Comparison of ENCODE assay signal across 8 cellular contexts in the genomic region with DNA sequence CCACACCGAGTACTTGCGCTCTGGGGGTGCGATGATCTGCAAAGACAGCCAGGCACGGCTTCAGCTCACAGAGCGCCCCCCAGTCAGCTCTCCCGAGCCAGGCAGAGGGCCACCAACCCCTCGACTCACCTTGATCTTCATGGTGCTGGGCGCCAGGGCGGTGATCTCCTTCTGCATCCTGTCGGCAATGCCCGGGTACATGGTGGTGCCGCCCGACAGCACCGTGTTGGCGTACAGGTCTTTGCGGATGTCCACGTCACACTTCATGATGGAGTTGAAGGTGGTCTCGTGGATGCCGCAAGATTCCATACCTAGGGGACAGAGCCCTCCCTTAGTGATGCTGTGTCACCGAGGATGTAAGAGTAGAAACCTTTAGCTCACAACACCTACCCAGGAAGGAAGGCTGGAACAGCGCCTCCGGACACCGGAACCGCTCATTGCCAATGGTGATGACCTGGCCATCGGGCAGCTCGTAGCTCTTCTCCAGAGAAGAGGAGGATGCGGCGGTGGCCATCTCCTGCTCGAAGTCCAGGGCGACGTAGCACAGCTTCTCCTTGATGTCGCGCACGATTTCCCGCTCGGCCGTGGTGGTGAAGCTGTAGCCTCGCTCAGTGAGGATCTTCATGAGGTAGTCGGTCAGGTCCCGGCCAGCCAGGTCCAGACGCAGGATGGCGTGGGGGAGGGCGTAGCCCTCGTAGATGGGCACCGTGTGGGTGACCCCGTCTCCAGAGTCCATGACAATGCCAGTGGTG. TPM values are rescaled to one million over a fixed set of nuclear protein-coding genes. Genes with fewer than 3 reads are reported as not detected.
DNase-seq lines count a peak whose midpoint lies in the region; ATAC-seq and TF ChIP-seq lines count a peak whose summit lies in the region.

No MANE protein-coding gene starts in this region.

- H3K4me1 ChIP-seq in trophoblast cell (ENCODE audit: control insufficient read depth in 1 of 2, insufficient read depth in 2 of 2, low read length in 2 of 2), result peaks cover 10 to 11% of the 10 kb centered on the region in 2 experiments

- no peak overlapping the region for H4K8ac ChIP-seq in trophoblast cell (ENCODE audit: low read depth, low read length)

- no peak overlapping the region for H2BK5ac ChIP-seq in trophoblast cell (ENCODE audit: low read depth, low read length, poor library complexity)

- no peaks in the 10 kb centered on the region for H3K27me3 ChIP-seq in trophoblast cell (ENCODE audit: insufficient read depth, low read length)

- H3K4ac ChIP-seq in trophoblast cell (ENCODE audit: low read depth, low read length), result peak overlapping the region; percentile 82

- H4K91ac ChIP-seq in trophoblast cell (ENCODE audit: low read depth, low read length), result no peak overlapping the region

- TF ChIP-seq CTCF in fibroblast of villous mesenchyme (IDR thresholded peaks at IDR 0.05; ENCODE audit: insufficient read depth, low read depth, low read length), result no peak

- peaks cover 30 to 38% of the 10 kb centered on the region in 2 experiments for H3K36me3 ChIP-seq in trophoblast cell (ENCODE audit: control insufficient read depth in 1 of 2, insufficient read depth in 2 of 2, low read length in 2 of 2)

- H3K79me2 ChIP-seq in trophoblast cell (ENCODE audit: control insufficient read depth, insufficient read depth, low read length, poor library complexity), result peaks cover 45% of the 10 kb centered on the region

- peaks cover 29% of the 10 kb centered on the region for H3K79me1 ChIP-seq in trophoblast cell (ENCODE audit: low read length)

- WGBS in trophoblast cell (ENCODE audit: extremely low coverage, insufficient coverage, insufficient read length), result no CpG with 5 or more reads among the region's 46 CpGs

- H2AK5ac ChIP-seq in trophoblast cell (ENCODE audit: low read length), result no peak overlapping the region

- no peak overlapping the region for H3K23ac ChIP-seq in trophoblast cell (ENCODE audit: low read length)

- H3K18ac ChIP-seq in trophoblast cell (ENCODE audit: low read length), result no peak overlapping the region

- H4K12ac ChIP-seq in trophoblast cell (ENCODE audit: low read depth, low read length), result no peak overlapping the region

- H3K27ac ChIP-seq in trophoblast cell (ENCODE audit: low read depth, low read length), result no peak overlapping the region

- H3K4me2 ChIP-seq in trophoblast cell (ENCODE audit: low read length), result peak overlapping the region; percentile 70

- H3K9me3 ChIP-seq in trophoblast cell (ENCODE audit: insufficient read depth, low read depth, low read length), result peaks cover 8% of the 10 kb centered on the region

- H3K14ac ChIP-seq in trophoblast cell (ENCODE audit: low read length), result no peak overlapping the region

- H2AFZ ChIP-seq in trophoblast cell (ENCODE audit: insufficient read depth, low read length, poor library complexity), result no peak overlapping the region

- intact Hi-C loops in sciatic nerve (cut with DNase I), result no loop called here

- peak; percentile 53 for DNase-seq in activated CD4-positive, CD25-positive, alpha-beta regulatory T cell treated with anti-CD3 and anti-CD28 coated beads, Interleukin-2, amount 50 U/mL, for 72 hours
- peak; percentile 34 for DNase-seq in activated CD8-positive, alpha-beta memory T cell treated with anti-CD3 and anti-CD28 coated beads, Interleukin-2, amount 50 U/mL, for 4 hours
- DNase-seq in fibroblast of villous mesenchyme (ENCODE audit: low read depth) (peak; percentile 30), trophoblast cell (no peak), sciatic nerve (ENCODE audit: low spot score) (no peak)

- H3K4me3 ChIP-seq in fibroblast of villous mesenchyme (ENCODE audit: low read depth, low read length), result peak overlapping the region; percentile 74
- H3K4me3 ChIP-seq in trophoblast cell (ENCODE audit: low read depth, low read length), result peak overlapping the region; percentile 94

- no peak for ATAC-seq in activated CD4-positive, CD25-positive, alpha-beta regulatory T cell treated with anti-CD3 and anti-CD28 coated beads, Interleukin-2, amount 50 U/mL, for 24 hours
- ATAC-seq in GM19467 (IDR thresholded peaks at IDR 0.05; ENCODE audit: unreplicated experiment) (no peak), HG03354 (IDR thresholded peaks at IDR 0.05; ENCODE audit: poor library complexity, severe bottlenecking, unreplicated experiment) (no peak), sciatic nerve (no peak)

- no peak overlapping the region for H2BK12ac ChIP-seq in trophoblast cell (ENCODE audit: low read length)

- H2BK120ac ChIP-seq in trophoblast cell (ENCODE audit: insufficient read depth, low read length, poor library complexity), result no peak overlapping the region

- peak overlapping the region; percentile 90 for H3K9ac ChIP-seq in trophoblast cell (ENCODE audit: low read length)

RNA-seq across cellular contexts. Expression of gene ACTG1, which starts 1.6 kb away (rescaled TPM):
- total RNA-seq in fibroblast of villous mesenchyme (10,242 and 13,686 TPM in 2 replicates), sciatic nerve (2,552 TPM)
- polyA plus RNA-seq in trophoblast cell (2013), result 7,950 and 8,000 TPM in 2 replicates

RNA-seq across cellular contexts. Expression of gene FSCN2, which starts 17.2 kb away (rescaled TPM):
- 1.7 and 3.5 TPM in 2 replicates for total RNA-seq in fibroblast of villous mesenchyme
- 0.42 and 0.76 TPM in 2 replicates for polyA plus RNA-seq in trophoblast cell (2013)
- 1.6 TPM for total RNA-seq in sciatic nerve

RNA-seq across cellular contexts. Expression of gene FAAP100, which starts 41.2 kb away (rescaled TPM):
- total RNA-seq in fibroblast of villous mesenchyme (27.6 and 40.3 TPM in 2 replicates), sciatic nerve (20.0 TPM)
- polyA plus RNA-seq in trophoblast cell (2013), result 11.4 and 11.6 TPM in 2 replicates

Comparison
In these comparisons a context has a peak if more than half of its experiments do, and no peak if none do; other contexts are left out.
1. DNase-seq: peak in activated CD4-positive, CD25-positive, alpha-beta regulatory T cell treated with anti-CD3 and anti-CD28 coated beads, Interleukin-2, amount 50 U/mL, for 72 hours (single experiment), activated CD8-positive, alpha-beta memory T cell treated with anti-CD3 and anti-CD28 coated beads, Interleukin-2, amount 50 U/mL, for 4 hours (single experiment) and fibroblast of villous mesenchyme (single experiment); none in trophoblast cell (0 of 2) and sciatic nerve (single experiment).